In genomic region chr6:56642366-56643261, GRCh38 we compare ENCODE assay signal across 8 cellular contexts. TPM values are rescaled to one million over a fixed set of nuclear protein-coding genes. Genes with fewer than 3 reads are reported as not detected.
DNase-seq lines count a peak whose midpoint lies in the region; ATAC-seq and TF ChIP-seq lines count a peak whose summit lies in the region.

TSS of gene DST (minus strand) at chr6:56642889.

- H3K4me1 ChIP-seq in Caco-2 (0 out of 2 replicates have a peak, but pooled peaks cover 7% of the 10 kb centered on the region), RWPE2 (ENCODE audit: insufficient read depth, poor library complexity, severe bottlenecking) (peaks cover 34% of the 10 kb centered on the region), ovary (ENCODE audit: insufficient read depth) (peaks cover 4% of the 10 kb centered on the region)

- 61 to 65% (median 62%) methylated on average over 7 of the region's 7 CpGs for WGBS in ovary, 3 donors

- intact Hi-C loops in Caco-2 (cut with micrococcal nuclease; ENCODE audit: unreplicated experiment): loop anchor here (5.0 kb wide), 1 partner anchor 200 kb away; no protein-coding TSS in a partner anchor
- intact Hi-C loops in ovary (cut with DNase I): loop anchor here in 1 of 4 donors (5.0 kb wide), 1 partner anchor 55 kb away; no protein-coding TSS in a partner anchor

- H3K4me3 Mint-ChIP-seq in Caco-2 (ENCODE audit: unreplicated experiment): no peak within 1 kb of the TSS

- no peak for TF ChIP-seq POLR2A in ovary (IDR thresholded peaks at IDR 0.05)

- no peaks in the 10 kb centered on the region for H3K9me3 Mint-ChIP-seq in Caco-2 (ENCODE audit: unreplicated experiment)

- ATAC-seq in RWPE2 (ENCODE audit: low read depth) (peak; percentile 84), HG02885 (IDR thresholded peaks at IDR 0.05; ENCODE audit: poor library complexity, unreplicated experiment) (no peak)

- H3K36me3 ChIP-seq in Caco-2 (ENCODE audit: control insufficient read depth, insufficient read depth, low read length): no peaks in the 10 kb centered on the region
- peaks cover 69% of the 10 kb centered on the region for H3K36me3 ChIP-seq in RWPE2 (ENCODE audit: low read depth)
- no peaks in the 10 kb centered on the region for H3K36me3 ChIP-seq in ovary

- CTCF ChIA-PET in Caco-2 (lab: Charles Lee): no interaction called here

- H3K4me3 ChIP-seq in Caco-2 (ENCODE audit: low read depth, low read length): no peak within 1 kb of the TSS
- peak within 1 kb of the TSS; percentile 41 for H3K4me3 ChIP-seq in RWPE2 (ENCODE audit: severe bottlenecking)
- no peak within 1 kb of the TSS for H3K4me3 ChIP-seq in ovary

- H3K27ac ChIP-seq in RWPE2 (ENCODE audit: poor library complexity, severe bottlenecking): peak within 1 kb of the TSS; percentile 99
- no peak within 1 kb of the TSS for H3K27ac ChIP-seq in ovary

- peaks cover 7% of the 10 kb centered on the region for H3K36me3 Mint-ChIP-seq in Caco-2 (ENCODE audit: insufficient read depth, unreplicated experiment)

- no peaks in the 10 kb centered on the region for H3K27me3 ChIP-seq in Caco-2 (replicated peaks; ENCODE audit: control insufficient read depth, insufficient read depth, low read length)
- no peaks in the 10 kb centered on the region for H3K27me3 ChIP-seq in RWPE2 (ENCODE audit: insufficient read depth, poor library complexity, severe bottlenecking)
- no peaks in the 10 kb centered on the region for H3K27me3 ChIP-seq in ovary

- no peak for TF ChIP-seq CTCF in Caco-2 (IDR thresholded peaks at IDR 0.05; ENCODE audit: insufficient read depth in 1 of 2, low read depth in 1 of 2, low read length in 1 of 2, severe bottlenecking in 1 of 2, unreplicated experiment in 1 of 2)
- no peak for TF ChIP-seq CTCF in RWPE2 (IDR thresholded peaks at IDR 0.05; ENCODE audit: poor library complexity, severe bottlenecking)
- no peak for TF ChIP-seq CTCF in ovary (IDR thresholded peaks at IDR 0.05)

- peak in 1 of 2 experiments; percentile 13 for DNase-seq in Caco-2
- peak; percentile 68 for DNase-seq in RWPE2 (ENCODE audit: low spot score)
- peak; percentile 97 for DNase-seq in fibroblast of peridontal ligament (ENCODE audit: extremely low read depth)
- peak in 1 of 5 donors; percentile 33 for DNase-seq in ovary
- DNase-seq in NCI-H187 (lab: John Stamatoyannopoulos, UW): no peak
- DNase-seq in activated CD4-positive, alpha-beta T cell treated with anti-CD3 and anti-CD28 coated beads, Interleukin-2, amount 50 U/mL, for 48 hours: no peak
- no peak for DNase-seq in NCI-H187 treated with DMSO at 0.1 percent for 48 hours (lab: John Stamatoyannopoulos, UW)

- H3K27me3 Mint-ChIP-seq in Caco-2 (ENCODE audit: insufficient read depth, unreplicated experiment): no peaks in the 10 kb centered on the region

- TF ChIP-seq EP300 in ovary (IDR thresholded peaks at IDR 0.05): no peak

- H3K27ac Mint-ChIP-seq in Caco-2 (ENCODE audit: unreplicated experiment): peak within 1 kb of the TSS; percentile 43

- peaks cover 13% of the 10 kb centered on the region for H3K4me1 Mint-ChIP-seq in Caco-2 (ENCODE audit: low read depth, unreplicated experiment)

- POLR2A ChIA-PET in Caco-2 (lab: Charles Lee): no interaction called here

- BruUV-seq in Caco-2 (replicated peaks; lab: Mats Ljungman, UMichigan): TSS peak; percentile 14

- H3K9me3 ChIP-seq in Caco-2: no peaks in the 10 kb centered on the region
- no peaks in the 10 kb centered on the region for H3K9me3 ChIP-seq in RWPE2 (ENCODE audit: severe bottlenecking)
- no peaks in the 10 kb centered on the region for H3K9me3 ChIP-seq in ovary

RNA-seq across cellular contexts. Expression of gene DST, which starts in this region (rescaled TPM):
- total RNA-seq in Caco-2 (2022): 76.0 and 94.2 TPM in 2 replicates
- 100 to 1,000 TPM; 132 to 290 (median 212) TPM for total RNA-seq in ovary
- polyA plus RNA-seq in ovary: 100 to 1,000 TPM; 124 to 169 TPM

Comparison
In these comparisons a context has a peak if more than half of its experiments do, and no peak if none do; other contexts are left out.
1. DNase-seq: peak in RWPE2 (single experiment) and fibroblast of peridontal ligament (single experiment); none in NCI-H187 (0 of 2), activated CD4-positive, alpha-beta T cell treated with anti-CD3 and anti-CD28 coated beads, Interleukin-2, amount 50 U/mL, for 48 hours (0 of 2) and NCI-H187 treated with DMSO at 0.1 percent for 48 hours (single experiment).